ENCODE assay signal across 1 cellular context in genomic region chr5:114018178-114018577, GRCh38.
TF ChIP-seq lines count a peak whose summit lies in the region.

No MANE protein-coding gene starts in this region.

TF ChIP-seq in GM23338, 12 proteins besides CTCF, POLR2A, EP300 and RAD21 (continued from another document):
- TF ChIP-seq ZNF462 (CRISPR knock-in tag; IDR thresholded peaks at IDR 0.05) (no peak), JUNB (IDR thresholded peaks at IDR 0.05; ENCODE audit: unreplicated experiment) (no peak)
